Comparison of ENCODE assay signal across 8 cellular contexts in the genomic region with DNA sequence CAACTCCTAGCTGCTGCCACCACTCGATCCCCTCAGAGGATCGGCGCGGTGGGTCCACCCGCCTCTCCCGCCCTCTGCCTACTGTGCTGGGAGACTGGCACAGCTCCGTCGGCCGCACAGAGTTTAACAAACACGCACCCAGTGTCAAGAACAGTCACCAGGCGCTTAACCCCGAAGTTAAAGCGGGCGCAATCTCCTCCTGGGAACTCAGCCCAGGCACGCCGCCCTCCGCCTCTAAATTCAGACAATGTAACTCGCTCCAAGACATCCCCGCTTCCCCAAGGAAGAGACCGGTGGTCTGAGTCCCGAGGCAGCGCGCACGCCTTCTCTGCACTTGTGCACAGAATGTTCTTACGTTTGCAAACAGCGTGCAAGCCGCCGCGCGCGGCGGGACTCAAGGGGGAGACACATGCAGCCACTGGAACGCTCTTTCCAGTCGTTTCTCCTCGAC. TPM values are rescaled to one million over a fixed set of nuclear protein-coding genes. Genes with fewer than 3 reads are reported as not detected.
A peak's percentile ranks its signal among the peaks of the same experiment; 100 is the strongest.
DNase-seq lines count a peak whose midpoint lies in the region; ATAC-seq, FAIRE-seq and TF ChIP-seq lines count a peak whose summit lies in the region.

No MANE protein-coding gene starts in this region.

- DNase-seq in CD4-positive, alpha-beta T cell, result peak; percentile 40 to 70 (median 49)
- DNase-seq in SW480 (ENCODE audit: low spot score) (peak; percentile 54), kidney (peak; percentile 89), SKM-1 treated with dmso at 0.1 percent for 144 hours (lab: John Stamatoyannopoulos, UW; ENCODE audit: unreplicated experiment) (no peak)
- DNase-seq in stimulated activated CD4-positive, alpha-beta T cell treated with anti-CD3 and anti-CD28 coated beads, Interleukin-15, amount 100 ng/mL, for 24 hours, result peak; percentile 69

- ATAC-seq in CD4-positive, alpha-beta T cell (ENCODE audit: poor library complexity), result peak; percentile 1
- ATAC-seq in GM19438 (IDR thresholded peaks at IDR 0.05; ENCODE audit: low read depth, unreplicated experiment) (peak; percentile 17), HG03571 (IDR thresholded peaks at IDR 0.05; ENCODE audit: unreplicated experiment) (peak; percentile 27)

- H3K4me3 Mint-ChIP-seq in CD4-positive, alpha-beta T cell, result peak overlapping the region; percentile 99
- H3K4me3 Mint-ChIP-seq in brain, result peak overlapping the region; percentile 96 to 98 (median 97)

- intact Hi-C loops in CD4-positive, alpha-beta T cell (cut with DNase I, micrococcal nuclease), result loop anchor here (2.0 to 5.0 kb wide), 8 partner anchors 15 to 257 kb away; partner anchors contain the start of gene DARS1 (in 1 of the 2)
- intact Hi-C loops in kidney (cut with DNase I), result no loop called here

- POLR2A ChIA-PET in CD4-positive, alpha-beta T cell (lab: Charles Lee), result interaction anchor here (0.7 to 15.1 kb wide), 15 partner anchors 8 to 260 kb away, joined by 3 to 488 read pairs (median 4); partner anchors contain the start of gene DARS1

- no peaks in the 10 kb centered on the region for H3K27me3 ChIP-seq in CD4-positive, alpha-beta T cell (ENCODE audit: control insufficient read depth, insufficient read depth, low read length)

- peak overlapping the region; percentile 96 for H3K27ac ChIP-seq in CD4-positive, alpha-beta T cell (ENCODE audit: low read depth, low read length)
- H3K27ac ChIP-seq in kidney (ENCODE audit: low read depth in 2 of 2, low read length in 2 of 2), result peak overlapping the region in 1 of 2 donors; percentile 81

- H3K9me3 ChIP-seq in CD4-positive, alpha-beta T cell (ENCODE audit: control insufficient read depth, low read length), result no peaks in the 10 kb centered on the region
- no peaks in the 10 kb centered on the region for H3K9me3 ChIP-seq in kidney (ENCODE audit: control insufficient read depth in 1 of 2, low read length in 2 of 2)

- H3K36me3 Mint-ChIP-seq in CD4-positive, alpha-beta T cell (ENCODE audit: low read depth), result peaks cover 68% of the 10 kb centered on the region
- H3K36me3 Mint-ChIP-seq in brain, result peaks cover 33% of the 10 kb centered on the region

- H3K9me3 Mint-ChIP-seq in CD4-positive, alpha-beta T cell, result peaks cover 3% of the 10 kb centered on the region
- peaks cover 0 to 8% (median 3%) of the 10 kb centered on the region in 5 experiments for H3K9me3 Mint-ChIP-seq in brain

- peak overlapping the region; percentile 69 to 70 for H3K4me3 ChIP-seq in kidney (ENCODE audit: low read length in 2 of 2)

- H3K9ac ChIP-seq in kidney (ENCODE audit: low read length in 2 of 2), result no peak overlapping the region

- H3K27ac Mint-ChIP-seq in CD4-positive, alpha-beta T cell, result peak overlapping the region; percentile 97
- peak overlapping the region; percentile 91 to 98 (median 93) for H3K27ac Mint-ChIP-seq in brain

- FAIRE-seq in kidney (lab: Jason Lieb, UNC), result no peak

- peaks cover 28% of the 10 kb centered on the region for H3K27me3 Mint-ChIP-seq in CD4-positive, alpha-beta T cell
- peaks cover 42% of the 10 kb centered on the region for H3K27me3 Mint-ChIP-seq in brain

- peaks cover 0 to 4% of the 10 kb centered on the region in 2 donors for H3K36me3 ChIP-seq in kidney (ENCODE audit: control insufficient read depth in 1 of 2, insufficient read depth in 2 of 2, low read length in 2 of 2)

- peaks cover 72% of the 10 kb centered on the region for H3K4me1 Mint-ChIP-seq in CD4-positive, alpha-beta T cell (ENCODE audit: low read depth)
- peaks cover 71% of the 10 kb centered on the region for H3K4me1 Mint-ChIP-seq in brain

- CTCF ChIA-PET in CD4-positive, alpha-beta T cell (lab: Charles Lee), result interaction anchor here (0.6 to 1.3 kb wide), 4 partner anchors 12 to 168 kb away, joined by 3 to 5 read pairs (median 5); no protein-coding TSS in a partner anchor

- TF ChIP-seq CTCF in CD4-positive, alpha-beta T cell (IDR thresholded peaks at IDR 0.05), result peak; percentile 25
- peak; percentile 9 to 23 for TF ChIP-seq CTCF in brain (conservative IDR thresholded peaks at IDR 0.05)
- TF ChIP-seq CTCF in kidney (IDR thresholded peaks at IDR 0.05; ENCODE audit: borderline replicate concordance, extremely low read depth, insufficient read depth), result no peak

- H3K4me1 ChIP-seq in kidney (ENCODE audit: control insufficient read depth in 1 of 2, insufficient read depth in 1 of 2, low read depth in 1 of 2, low read length in 2 of 2), result peaks cover 6 to 11% of the 10 kb centered on the region in 2 donors

RNA-seq across cellular contexts. Expression of gene CXCR4, which starts 0.5 kb away (rescaled TPM):
- 1,000 to 10,000 TPM; 1,661 to 1,739 TPM for total RNA-seq in CD4-positive, alpha-beta T cell
- 89.1 TPM for polyA plus RNA-seq in brain (ENCODE audit: insufficient read depth, low read depth, low replicate concordance)
- total RNA-seq in kidney, result 51.9 TPM
- 9.5 TPM for polyA plus RNA-seq in kidney (ENCODE audit: insufficient read depth, low read depth, low replicate concordance)

Comparison
In these comparisons a context has a peak if more than half of its experiments do, and no peak if none do; other contexts are left out.
1. RNA of gene CXCR4, which starts 0.5 kb away (total RNA-seq): 1,661 to 1,739 TPM in CD4-positive, alpha-beta T cell; 51.9 TPM in kidney (single experiment); every median in the first group is over 10 times any median in the second.
2. Peak in every context shown above with its lines, with median percentiles within 50 percentile points of each other: ATAC-seq.